In the genomic region with DNA sequence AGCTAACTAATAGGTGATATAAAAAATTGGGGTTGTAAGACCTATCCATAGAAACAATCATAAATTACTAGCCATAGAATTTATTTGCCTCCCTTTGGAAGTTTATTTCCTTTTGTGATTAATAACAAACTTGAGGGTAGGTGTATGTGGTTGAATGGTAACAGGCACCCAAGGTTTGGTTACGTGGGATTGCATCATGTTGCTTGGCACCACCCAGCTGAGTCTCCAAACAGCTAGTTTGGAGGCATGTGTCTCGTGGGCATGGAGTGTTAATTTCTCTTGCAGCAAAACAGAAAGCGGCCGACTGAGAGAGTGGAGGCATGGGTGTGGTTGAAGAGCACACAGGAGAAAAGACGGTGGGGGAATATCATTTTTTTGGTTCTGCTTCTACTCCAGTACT, we compare ENCODE assay signal across 13 cellular contexts.
"Had no signal": no experiment of that assay in that cellular context is flagged by ENCODE, and none has a peak within 500 bp of the region (broad histone marks: within the 10 kb centered on the region; RNA-seq: fewer than 3 reads in every experiment).

No MANE protein-coding gene starts in this region.

- H3K9me3 Mint-ChIP-seq: activated naive CD8-positive, alpha-beta T cell treated with anti-CD3 and anti-CD28 coated beads for 36 hours had no signal

- H3K27ac ChIP-seq: brain microvascular endothelial cell, hepatocyte, neural progenitor cell, pancreas had no signal

- H3K4me2 ChIP-seq: hepatocyte, neural progenitor cell had no signal

- H3K36me3 Mint-ChIP-seq: activated naive CD8-positive, alpha-beta T cell treated with anti-CD3 and anti-CD28 coated beads for 36 hours had no signal

- H3K9ac ChIP-seq: neural progenitor cell had no signal

- H3K27ac Mint-ChIP-seq: activated naive CD8-positive, alpha-beta T cell treated with anti-CD3 and anti-CD28 coated beads for 36 hours; endodermal cell; mesothelial cell of epicardium; neural progenitor cell; WTC11 had no signal

- H3K4me3 ChIP-seq: hepatocyte, neural progenitor cell, pancreas had no signal

- H3K4me1 ChIP-seq: neural progenitor cell, pancreas had no signal

- H3K4me1 Mint-ChIP-seq: activated naive CD8-positive, alpha-beta T cell treated with anti-CD3 and anti-CD28 coated beads for 36 hours; endodermal cell; mesothelial cell of epicardium; WTC11 had no signal

- ATAC-seq: pancreas, WTC11 had no signal

- FAIRE-seq: pancreas, urothelium cell line had no signal

- H3K36me3 ChIP-seq: brain microvascular endothelial cell, neural progenitor cell, pancreas had no signal

- H3K27me3 ChIP-seq: brain microvascular endothelial cell, hepatocyte, neural progenitor cell, pancreas had no signal

- H3K79me2 ChIP-seq: hepatocyte had no signal

- H3K4me3 Mint-ChIP-seq: activated naive CD8-positive, alpha-beta T cell treated with anti-CD3 and anti-CD28 coated beads for 36 hours; endodermal cell; mesothelial cell of epicardium; neural progenitor cell; WTC11 had no signal

- H2AFZ ChIP-seq: hepatocyte, neural progenitor cell had no signal

- DNase-seq: activated CD4-positive, alpha-beta T cell treated with anti-CD3 and anti-CD28 coated beads, Interleukin-2, amount 50 U/mL, for 1 hour; activated gamma-delta T cell treated with Interleukin-2 at 50 U/mL for 16 hours; activated naive CD8-positive, alpha-beta T cell treated with anti-CD3 and anti-CD28 coated beads for 36 hours; activated T-cell treated with anti-CD3 and anti-CD28 coated beads, Interleukin-2, amount 50 U/mL, for 48 hours; brain microvascular endothelial cell; endodermal cell; pancreas; stimulated activated CD4-positive, alpha-beta T cell treated with anti-CD3 and anti-CD28 coated beads, Interleukin-4, amount 100 ng/mL, for 4 hours had no signal

- H3K27me3 Mint-ChIP-seq: activated naive CD8-positive, alpha-beta T cell treated with anti-CD3 and anti-CD28 coated beads for 36 hours had no signal

- H3K9me3 ChIP-seq: pancreas had no signal
